Comparison of ENCODE assay signal across 23 cellular contexts in genomic region chr4:61762722-61763627, GRCh38.
DNase-seq lines count a peak whose midpoint lies in the region; ATAC-seq, FAIRE-seq and TF ChIP-seq lines count a peak whose summit lies in the region.
"Had no signal": no experiment of that assay in that cellular context is flagged by ENCODE, and none has a peak within 500 bp of the region (broad histone marks: within the 10 kb centered on the region; RNA-seq: fewer than 3 reads in every experiment).

No MANE protein-coding gene starts in this region.

- no peak overlapping the region for H3K9ac ChIP-seq in HUES64 (ENCODE audit: low read depth, low read length)
- no peak overlapping the region for H3K9ac ChIP-seq in iPS-20b (ENCODE audit: low read depth, low read length)
- H3K9ac ChIP-seq: BLaER1 treated with 17β-estradiol and CSF1 and Interleukin-3, amounts not matched to agents 10 nM and 100 nM had no signal

- WGBS in HUES64 = 96% methylated on average over 3 of the region's 5 CpGs

- H3K4me2 ChIP-seq in GM23338 = peak overlapping the region; percentile 59
- H3K4me2 ChIP-seq: BLaER1 treated with 17β-estradiol and CSF1 and Interleukin-3, amounts not matched to agents 10 nM and 100 nM had no signal

- ATAC-seq in GM23338 (no peak), GM21529 (IDR thresholded peaks at IDR 0.05; ENCODE audit: unreplicated experiment) (no peak), HG03139 (IDR thresholded peaks at IDR 0.05; ENCODE audit: unreplicated experiment) (no peak)
- ATAC-seq in activated T-cell treated with anti-CD3 and anti-CD28 coated beads, Interleukin-2, amount 50 U/mL, for 4 hours = no peak
- ATAC-seq: CD8-positive, alpha-beta T cell; HepG2 had no signal

- peaks cover 19% of the 10 kb centered on the region for H3K4me1 Mint-ChIP-seq in GM23338
- no peaks in the 10 kb centered on the region for H3K4me1 Mint-ChIP-seq in activated T-cell treated with anti-CD3 and anti-CD28 coated beads, Interleukin-2, amount 50 U/mL, for 4 hours (ENCODE audit: low read depth)
- H3K4me1 Mint-ChIP-seq: B cell, IgD-negative memory B cell had no signal

- H3K9me3 ChIP-seq in HUES64 (ENCODE audit: insufficient read depth, low read depth, low read length) (peaks cover 65% of the 10 kb centered on the region), iPS-20b (ENCODE audit: insufficient read depth, low read depth, low read length) (peaks cover 85% of the 10 kb centered on the region)
- H3K9me3 ChIP-seq: HAP-1 had no signal

- H3K4me3 ChIP-seq in GM23338 (peak overlapping the region; percentile 82), HUES64 (ENCODE audit: low read length) (peak overlapping the region; percentile 48), iPS-20b (ENCODE audit: low read length) (peak overlapping the region; percentile 68)
- H3K4me3 ChIP-seq: BLaER1 treated with 17β-estradiol and CSF1 and Interleukin-3, amounts not matched to agents 10 nM and 100 nM; HAP-1 had no signal

- no peaks in the 10 kb centered on the region for H3K9me2 ChIP-seq in GM23338 (ENCODE audit: insufficient read depth)

- H3K27me3 ChIP-seq in GM23338 (ENCODE audit: insufficient read depth) (peaks cover 23% of the 10 kb centered on the region), HUES64 (ENCODE audit: insufficient read depth, low read length) (no peaks in the 10 kb centered on the region), iPS-20b (ENCODE audit: insufficient read depth, low read length) (no peaks in the 10 kb centered on the region)
- H3K27me3 ChIP-seq: BLaER1 treated with 17β-estradiol and CSF1 and Interleukin-3, amounts not matched to agents 10 nM and 100 nM had no signal

- H3K4me1 ChIP-seq in GM23338 (ENCODE audit: insufficient read depth) = no peaks in the 10 kb centered on the region
- no peaks in the 10 kb centered on the region for H3K4me1 ChIP-seq in HUES64 (ENCODE audit: insufficient read depth, low read length)
- no peaks in the 10 kb centered on the region for H3K4me1 ChIP-seq in iPS-20b (ENCODE audit: insufficient read depth, low read length)
- H3K4me1 ChIP-seq: BLaER1 treated with 17β-estradiol and CSF1 and Interleukin-3, amounts not matched to agents 10 nM and 100 nM; HAP-1 had no signal

- H3K36me3 ChIP-seq in GM23338 (ENCODE audit: insufficient read depth) (peaks cover 97% of the 10 kb centered on the region), HUES64 (ENCODE audit: insufficient read depth, low read length) (peaks cover 79% of the 10 kb centered on the region), iPS-20b (ENCODE audit: insufficient read depth, low read depth, low read length) (peaks cover 83% of the 10 kb centered on the region)
- H3K36me3 ChIP-seq: BLaER1 treated with 17β-estradiol and CSF1 and Interleukin-3, amounts not matched to agents 10 nM and 100 nM; HAP-1 had no signal

- peaks cover 88% of the 10 kb centered on the region for H3K27me3 Mint-ChIP-seq in GM23338 (ENCODE audit: insufficient read depth, low read depth, poor library complexity)
- no peaks in the 10 kb centered on the region for H3K27me3 Mint-ChIP-seq in activated T-cell treated with anti-CD3 and anti-CD28 coated beads, Interleukin-2, amount 50 U/mL, for 4 hours (ENCODE audit: low read depth)
- H3K27me3 Mint-ChIP-seq: B cell, IgD-negative memory B cell had no signal

- DNase-seq in GM23338 (ENCODE audit: low spot score) (no peak), frontal cortex (ENCODE audit: low spot score in 2 of 2) (no peak), head of caudate nucleus (no peak)
- no peak for DNase-seq in activated T-cell treated with anti-CD3 and anti-CD28 coated beads, Interleukin-2, amount 50 U/mL, for 4 hours
- DNase-seq: 8988T; CD8-positive, alpha-beta T cell; COR-L47; DMS 273 treated with DMSO at 0.1 percent for 48 hours; DMS53; GOT3; KBM-7 had no signal

- H3K79me2 ChIP-seq in GM23338 (replicated peaks; ENCODE audit: insufficient read depth) = peaks cover 45% of the 10 kb centered on the region

- peak; percentile 10 for FAIRE-seq in frontal cortex (lab: Jason Lieb, UNC)
- FAIRE-seq: G401.6, GM12891, GM19239, HepG2 had no signal

- intact Hi-C loops in head of caudate nucleus (cut with DNase I) = no loop called here

- H3K4me3 Mint-ChIP-seq in GM23338 = peak overlapping the region; percentile 62
- no peak overlapping the region for H3K4me3 Mint-ChIP-seq in activated T-cell treated with anti-CD3 and anti-CD28 coated beads, Interleukin-2, amount 50 U/mL, for 4 hours
- H3K4me3 Mint-ChIP-seq: B cell; CD8-positive, alpha-beta T cell; IgD-negative memory B cell had no signal

- H3K9me3 Mint-ChIP-seq in GM23338 = peaks cover 100% of the 10 kb centered on the region
- peaks cover 22% of the 10 kb centered on the region for H3K9me3 Mint-ChIP-seq in activated T-cell treated with anti-CD3 and anti-CD28 coated beads, Interleukin-2, amount 50 U/mL, for 4 hours

- peak overlapping the region; percentile 22; the same call in 1 of the 2 replicates for H3K27ac ChIP-seq in GM23338 (ENCODE audit: low read depth)
- H3K27ac ChIP-seq in HUES64 (ENCODE audit: low read depth, low read length) = no peak overlapping the region
- no peak overlapping the region for H3K27ac ChIP-seq in iPS-20b (ENCODE audit: low read length)
- H3K27ac ChIP-seq: BLaER1 treated with 17β-estradiol and CSF1 and Interleukin-3, amounts not matched to agents 10 nM and 100 nM had no signal

- H3F3A ChIP-seq in GM23338 (replicated peaks; ENCODE audit: low read depth) = peaks cover 65% of the 10 kb centered on the region

- no peak for TF ChIP-seq CTCF in GM23338 (conservative IDR thresholded peaks at IDR 0.05; ENCODE audit: low read depth in 2 of 2)

- H3K36me3 Mint-ChIP-seq in GM23338 (ENCODE audit: low read depth) = peaks cover 100% of the 10 kb centered on the region
- H3K36me3 Mint-ChIP-seq in activated T-cell treated with anti-CD3 and anti-CD28 coated beads, Interleukin-2, amount 50 U/mL, for 4 hours (ENCODE audit: insufficient read depth) = no peaks in the 10 kb centered on the region
- H3K36me3 Mint-ChIP-seq: CD8-positive, alpha-beta T cell; IgD-negative memory B cell had no signal

- peak overlapping the region; percentile 6; the same call in 1 of the 2 replicates for H3K27ac Mint-ChIP-seq in GM23338
- H3K27ac Mint-ChIP-seq: B cell; CD8-positive, alpha-beta T cell; IgD-negative memory B cell had no signal

- peaks cover 11% of the 10 kb centered on the region; the same call in 1 of the 2 replicates for H4K20me1 ChIP-seq in GM23338 (replicated peaks; ENCODE audit: insufficient read depth)
- H4K20me1 ChIP-seq: BLaER1 treated with 17β-estradiol and CSF1 and Interleukin-3, amounts not matched to agents 10 nM and 100 nM had no signal

- H2AFZ ChIP-seq in GM23338 = no peak overlapping the region

TF ChIP-seq in GM23338, 12 proteins besides CTCF, POLR2A, EP300 and RAD21:
- no peak for TF ChIP-seq NANOG (IDR thresholded peaks at IDR 0.05; ENCODE audit: borderline replicate concordance)
- TF ChIP-seq, protein P1, sequence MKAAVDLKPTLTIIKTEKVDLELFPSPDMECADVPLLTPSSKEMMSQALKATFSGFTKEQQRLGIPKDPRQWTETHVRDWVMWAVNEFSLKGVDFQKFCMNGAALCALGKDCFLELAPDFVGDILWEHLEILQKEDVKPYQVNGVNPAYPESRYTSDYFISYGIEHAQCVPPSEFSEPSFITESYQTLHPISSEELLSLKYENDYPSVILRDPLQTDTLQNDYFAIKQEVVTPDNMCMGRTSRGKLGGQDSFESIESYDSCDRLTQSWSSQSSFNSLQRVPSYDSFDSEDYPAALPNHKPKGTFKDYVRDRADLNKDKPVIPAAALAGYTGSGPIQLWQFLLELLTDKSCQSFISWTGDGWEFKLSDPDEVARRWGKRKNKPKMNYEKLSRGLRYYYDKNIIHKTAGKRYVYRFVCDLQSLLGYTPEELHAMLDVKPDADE (IDR thresholded peaks at IDR 0.05) = no peak
TF ChIP-seq in GM23338: peak in this region for 0.
